ENCODE assay signal across 13 cellular contexts in genomic region chr15:35168464-35168863, GRCh38.
DNase-seq lines count a peak whose midpoint lies in the region; ATAC-seq, FAIRE-seq and TF ChIP-seq lines count a peak whose summit lies in the region.
"Had no signal": no experiment of that assay in that cellular context is flagged by ENCODE, and none has a peak within 500 bp of the region (broad histone marks: within the 10 kb centered on the region; RNA-seq: fewer than 3 reads in every experiment).

No MANE protein-coding gene starts in this region.

- H3K4me3 ChIP-seq in BJ (ENCODE audit: low read depth, low read length) (no peak overlapping the region), bronchial epithelial cell (ENCODE audit: low read depth, low read length) (no peak overlapping the region), tibial artery (no peak overlapping the region)
- H3K4me3 ChIP-seq: Peyer's patch, vagina had no signal

- H3K36me3 ChIP-seq in BJ (ENCODE audit: control insufficient read depth, insufficient read depth, low read length) (no peaks in the 10 kb centered on the region), bronchial epithelial cell (ENCODE audit: control insufficient read depth, insufficient read depth, low read length) (no peaks in the 10 kb centered on the region), tibial artery (no peaks in the 10 kb centered on the region)
- H3K36me3 ChIP-seq: Peyer's patch, vagina had no signal

- peak overlapping the region in 2 of 3 experiments; percentile 80 to 88 for H3K27ac Mint-ChIP-seq in nephron
- H3K27ac Mint-ChIP-seq: CD8-positive, alpha-beta memory T cell had no signal

- no peaks in the 10 kb centered on the region for H3K9me3 Mint-ChIP-seq in nephron
- H3K9me3 Mint-ChIP-seq: CD8-positive, alpha-beta memory T cell had no signal

- H3K36me3 Mint-ChIP-seq in nephron (ENCODE audit: low read depth) = no peaks in the 10 kb centered on the region
- H3K36me3 Mint-ChIP-seq: CD8-positive, alpha-beta memory T cell had no signal

- H3K27me3 Mint-ChIP-seq in nephron (ENCODE audit: low read depth) = peaks cover 4% of the 10 kb centered on the region

- H3K27me3 ChIP-seq in BJ (ENCODE audit: control insufficient read depth, insufficient read depth, low read length) = no peaks in the 10 kb centered on the region
- no peaks in the 10 kb centered on the region for H3K27me3 ChIP-seq in bronchial epithelial cell (ENCODE audit: control insufficient read depth, insufficient read depth, low read length)
- H3K27me3 ChIP-seq in tibial artery = no peaks in the 10 kb centered on the region
- H3K27me3 ChIP-seq: Peyer's patch, vagina had no signal

- POLR2A ChIA-PET in BJ (lab: Charles Lee) = no interaction called here

- H3K4me1 ChIP-seq in tibial artery = no peaks in the 10 kb centered on the region
- H3K4me1 ChIP-seq: Peyer's patch, vagina had no signal

- H3K27ac ChIP-seq in tibial artery = no peak overlapping the region
- H3K27ac ChIP-seq: Peyer's patch, vagina had no signal

- H3K4me1 Mint-ChIP-seq in nephron = peaks cover 15% of the 10 kb centered on the region
- H3K4me1 Mint-ChIP-seq: CD8-positive, alpha-beta memory T cell had no signal

- H3K9me3 ChIP-seq in tibial artery = no peaks in the 10 kb centered on the region
- H3K9me3 ChIP-seq: Peyer's patch, vagina had no signal

- H3K4me3 Mint-ChIP-seq in nephron = no peak overlapping the region
- H3K4me3 Mint-ChIP-seq: CD8-positive, alpha-beta memory T cell had no signal

- CTCF ChIA-PET in BJ (lab: Yijun Ruan, JAX) = no interaction called here

- DNase-seq in BJ (ENCODE audit: low read depth) (peak; percentile 17), NCI-H226 (peak; percentile 7), bronchial epithelial cell (ENCODE audit: low read depth) (peak; percentile 63), tibial artery (no peak), OCI-M2 (lab: John Stamatoyannopoulos, UW; ENCODE audit: unreplicated experiment) (no peak), NCI-H510A treated with DMSO at 0.1 percent for 48 hours (lab: John Stamatoyannopoulos, UW) (no peak)
- DNase-seq: CD8-positive, alpha-beta memory T cell; Peyer's patch had no signal

- intact Hi-C loops in tibial artery (cut with DNase I; ENCODE audit: low total_unique reads) = no loop called here

- FAIRE-seq in bronchial epithelial cell (lab: Jason Lieb, UNC) = no peak
- FAIRE-seq: H1 had no signal

- no peak for TF ChIP-seq CTCF in BJ (IDR thresholded peaks at IDR 0.05; ENCODE audit: insufficient read depth, low read depth, low read length)
- TF ChIP-seq CTCF in bronchial epithelial cell (IDR thresholded peaks at IDR 0.05; ENCODE audit: insufficient read depth, low read length, severe bottlenecking) = no peak
- TF ChIP-seq CTCF in nephron (IDR thresholded peaks at IDR 0.05; ENCODE audit: unreplicated experiment in 3 of 3) = no peak
- TF ChIP-seq CTCF in tibial artery (IDR thresholded peaks at IDR 0.05) = no peak

- no peak for ATAC-seq in GM19463 (IDR thresholded peaks at IDR 0.05; ENCODE audit: unreplicated experiment)
- ATAC-seq: sciatic nerve had no signal

Comparison
In these comparisons a context has a peak if more than half of its experiments do, and no peak if none do; other contexts are left out.
1. DNase-seq: peak in BJ (single experiment), NCI-H226 (single experiment) and bronchial epithelial cell (single experiment); none in tibial artery (0 of 2), OCI-M2 (single experiment) and NCI-H510A treated with DMSO at 0.1 percent for 48 hours (single experiment).